9 cellular contexts compared by ENCODE assay signal in the genomic region with DNA sequence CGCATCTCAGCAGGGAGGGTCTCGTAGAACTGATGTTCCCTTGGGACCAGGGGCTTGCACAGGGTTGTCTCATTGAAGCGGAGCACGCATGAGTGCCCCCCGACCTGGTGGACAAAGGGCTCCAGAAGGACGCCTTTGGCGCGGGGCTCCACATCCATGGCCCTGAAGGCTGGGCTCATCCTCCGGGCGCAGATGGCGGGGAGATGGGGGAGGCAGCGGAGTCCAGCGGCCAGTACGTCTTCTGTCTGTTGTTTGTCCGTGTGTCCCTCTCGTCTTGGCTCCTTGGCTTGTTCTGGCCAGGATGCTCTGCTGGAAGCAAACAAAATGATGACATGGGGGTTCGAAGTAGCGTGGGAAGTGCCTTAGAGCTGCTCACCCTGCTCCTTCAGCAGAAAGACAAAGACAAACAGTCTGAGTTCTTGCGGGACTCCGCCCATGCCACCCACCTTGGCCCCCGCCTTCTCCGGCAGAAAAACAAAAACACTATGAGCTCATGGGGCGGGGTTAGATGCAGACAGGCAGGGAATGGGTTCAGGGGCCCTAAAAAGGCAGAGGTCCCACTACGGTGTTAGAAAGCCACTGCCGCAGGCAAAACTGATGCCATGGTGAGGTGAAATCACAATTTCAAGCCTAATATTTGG. TPM values are rescaled to one million over a fixed set of nuclear protein-coding genes. Genes with fewer than 3 reads are reported as not detected.
A peak's percentile ranks its signal among the peaks of the same experiment; 100 is the strongest.
DNase-seq lines count a peak whose midpoint lies in the region; ATAC-seq, FAIRE-seq and TF ChIP-seq lines count a peak whose summit lies in the region.
"Had no signal": no experiment of that assay in that cellular context is flagged by ENCODE, and none has a peak within 500 bp of the region (broad histone marks: within the 10 kb centered on the region; RNA-seq: fewer than 3 reads in every experiment).

No MANE protein-coding gene starts in this region.

- peak overlapping the region; percentile 96 for H3K27ac Mint-ChIP-seq in astrocyte (ENCODE audit: unreplicated experiment)

- peaks cover 39% of the 10 kb centered on the region for H3K36me3 ChIP-seq in astrocyte (ENCODE audit: insufficient read depth, low read length)
- H3K36me3 ChIP-seq in right atrium auricular region = peaks cover 55% of the 10 kb centered on the region
- H3K36me3 ChIP-seq in psoas muscle (ENCODE audit: insufficient read depth in 1 of 2, low read depth in 1 of 2) = peaks cover 0 to 68% of the 10 kb centered on the region in 2 donors

- no peak for FAIRE-seq in astrocyte (lab: Jason Lieb, UNC)

- H3K4me3 Mint-ChIP-seq in astrocyte (ENCODE audit: unreplicated experiment) = peak overlapping the region; percentile 71
- H3K4me3 Mint-ChIP-seq: activated naive CD8-positive, alpha-beta T cell had no signal

- H3K79me2 ChIP-seq in astrocyte (ENCODE audit: insufficient read depth, low read length) = peaks cover 85% of the 10 kb centered on the region

- H3K4me1 ChIP-seq in astrocyte (ENCODE audit: insufficient read depth, low read length) (peaks cover 29% of the 10 kb centered on the region), right atrium auricular region (peaks cover 0 to 47% of the 10 kb centered on the region in 2 donors), psoas muscle (no peaks in the 10 kb centered on the region)

- TF ChIP-seq CTCF in astrocyte (IDR thresholded peaks at IDR 0.05; ENCODE audit: insufficient read depth, low read depth, low read length) (no peak), right atrium auricular region (IDR thresholded peaks at IDR 0.05) (no peak), psoas muscle (IDR thresholded peaks at IDR 0.05) (no peak)

- no peaks in the 10 kb centered on the region for H3K9me3 Mint-ChIP-seq in astrocyte (ENCODE audit: unreplicated experiment)

- peak overlapping the region; percentile 84 for H3K9ac ChIP-seq in astrocyte (ENCODE audit: low read length)

- intact Hi-C loops in psoas muscle (cut with DNase I) = no loop called here

- H3K9me3 ChIP-seq in astrocyte (ENCODE audit: insufficient read depth, low read depth, low read length) = no peaks in the 10 kb centered on the region
- no peaks in the 10 kb centered on the region for H3K9me3 ChIP-seq in right atrium auricular region
- no peaks in the 10 kb centered on the region for H3K9me3 ChIP-seq in psoas muscle

- H3K27me3 ChIP-seq in astrocyte (ENCODE audit: insufficient read depth, low read length) (no peaks in the 10 kb centered on the region), right atrium auricular region (no peaks in the 10 kb centered on the region), psoas muscle (ENCODE audit: insufficient read depth in 3 of 3, low read length in 2 of 3) (no peaks in the 10 kb centered on the region)

- H3K27ac ChIP-seq in astrocyte (ENCODE audit: low read depth, low read length) = peak overlapping the region; percentile 95
- peak overlapping the region; percentile 81 to 93 for H3K27ac ChIP-seq in right atrium auricular region
- peak overlapping the region; percentile 6 for H3K27ac ChIP-seq in psoas muscle

- H3K4me1 Mint-ChIP-seq in astrocyte (ENCODE audit: low read depth, unreplicated experiment) = peaks cover 41% of the 10 kb centered on the region

- H3K27me3 Mint-ChIP-seq in astrocyte (ENCODE audit: low read depth, unreplicated experiment) = no peaks in the 10 kb centered on the region
- H3K27me3 Mint-ChIP-seq: activated naive CD8-positive, alpha-beta T cell had no signal

- H2AFZ ChIP-seq in astrocyte (ENCODE audit: low read depth, low read length) = no peak overlapping the region

- H3K4me3 ChIP-seq in astrocyte (ENCODE audit: insufficient read depth, low read depth, low read length) = peak overlapping the region; percentile 54
- peak overlapping the region; percentile 45 to 49 for H3K4me3 ChIP-seq in right atrium auricular region
- H3K4me3 ChIP-seq in psoas muscle = peak overlapping the region; percentile 32

- peak in 3 of 4 donors; percentile 11 to 61 (median 60) for ATAC-seq in psoas muscle
- ATAC-seq in HG03108 (IDR thresholded peaks at IDR 0.05; ENCODE audit: unreplicated experiment) = no peak
- no peak for ATAC-seq in HG02938 (IDR thresholded peaks at IDR 0.05; ENCODE audit: unreplicated experiment)

- H3K36me3 Mint-ChIP-seq in astrocyte (ENCODE audit: low read depth, unreplicated experiment) = peaks cover 21% of the 10 kb centered on the region
- H3K36me3 Mint-ChIP-seq: activated naive CD8-positive, alpha-beta T cell had no signal

- H4K20me1 ChIP-seq in astrocyte (ENCODE audit: insufficient read depth, low read length) = peaks cover 91% of the 10 kb centered on the region

- DNase-seq in ELF-1 (ENCODE audit: low read depth, low spot score) = peak; percentile 95
- DNase-seq in astrocyte (ENCODE audit: low read depth) = peak; percentile 58
- DNase-seq in right atrium auricular region (ENCODE audit: low spot score) = peak; percentile 87
- peak; percentile 55 to 82 for DNase-seq in psoas muscle
- DNase-seq in medulla oblongata (ENCODE audit: extremely low spot score) = no peak
- DNase-seq in NCI-H2081 (lab: John Stamatoyannopoulos, UW) = no peak

- peak overlapping the region; percentile 87 for H3K4me2 ChIP-seq in astrocyte (ENCODE audit: low read length)

- 75 to 79% (median 76%) methylated on average over 25 of the region's 25 CpGs for WGBS in psoas muscle, 3 donors

RNA-seq across cellular contexts. Expression of a gene that starts 9.5 kb away (rescaled TPM):
- total RNA-seq in astrocyte (18.3 and 21.6 TPM in 2 replicates), right atrium auricular region (10 to 100 TPM; 51.7 to 97.7 TPM), psoas muscle (1 to 10 TPM; 5.9 to 8.6 (median 7.5) TPM)
- polyA plus RNA-seq in psoas muscle = 1 to 10 TPM; 5.9 to 7.0 (median 6.0) TPM

RNA-seq across cellular contexts. Expression of a gene that starts 21.8 kb away (rescaled TPM):
- total RNA-seq in astrocyte = 92.9 and 104 TPM in 2 replicates
- 10 to 100 TPM; 35.7 to 39.6 TPM for total RNA-seq in right atrium auricular region
- total RNA-seq in psoas muscle = 10 to 100 TPM; 14.0 to 27.8 (median 21.3) TPM
- 10 to 100 TPM; 22.5 to 36.8 (median 24.1) TPM for polyA plus RNA-seq in psoas muscle

RNA-seq across cellular contexts. Expression of a gene that starts 32.5 kb away (rescaled TPM):
- total RNA-seq in astrocyte (8.6 and 10.2 TPM in 2 replicates), right atrium auricular region (under 1 TPM; 0.11 to 0.59 TPM), psoas muscle (under 1 TPM; 0.04 to 0.19 (median 0.09) TPM)
- polyA plus RNA-seq in psoas muscle = under 1 TPM; 0.06 to 0.21 (median 0.16) TPM

RNA-seq across cellular contexts. Expression of a gene that starts 60.0 kb away (rescaled TPM):
- total RNA-seq in astrocyte = 30.3 and 32.0 TPM in 2 replicates
- 10 to 100 TPM in 1 of 2 donors, 1 to 10 TPM in 1; 9.6 to 10.1 TPM for total RNA-seq in right atrium auricular region
- 10 to 100 TPM in 1 of 4 donors, 1 to 10 TPM in 3; 5.6 to 13.0 (median 6.6) TPM for total RNA-seq in psoas muscle
- 10 to 100 TPM in 1 of 3 donors, 1 to 10 TPM in 2; 4.5 to 10.5 (median 6.0) TPM for polyA plus RNA-seq in psoas muscle

Comparison
In these comparisons a context has a peak if more than half of its experiments do, and no peak if none do; other contexts are left out.
1. DNase-seq: peak in ELF-1 (single experiment), astrocyte (single experiment), right atrium auricular region (single experiment) and psoas muscle (2 of 2); none in medulla oblongata (single experiment) and NCI-H2081 (0 of 2).
2. H3K27ac ChIP-seq: peak in every context shown above with its lines; median percentile 95 in astrocyte; 87 in right atrium auricular region; 6 in psoas muscle.
3. ATAC-seq: peak in psoas muscle (3 of 4); none in HG03108 (single experiment) and HG02938 (single experiment).
4. Peak in every context shown above with its lines, with median percentiles within 50 percentile points of each other: H3K4me3 ChIP-seq.